1 cellular context compared by ENCODE assay signal in genomic region chr4:122826596-122827257, GRCh38.
TF ChIP-seq lines count a peak whose summit lies in the region.

FGF2 (plus strand) TSS chr4:122826831; CDS start chr4:122827175, 344 bp downstream.

TF ChIP-seq in H1, 55 proteins besides CTCF, POLR2A, EP300 and RAD21:
- TF ChIP-seq POLR2AphosphoS5 (IDR thresholded peaks at IDR 0.05; ENCODE audit: low read depth, low read length) (peak; percentile 89), TAF1 (IDR thresholded peaks at IDR 0.05; ENCODE audit: low read depth, low read length) (peak; percentile 92), POU5F1 (IDR thresholded peaks at IDR 0.05; ENCODE audit: low read depth, low read length) (no peak), TBP (IDR thresholded peaks at IDR 0.05; ENCODE audit: low read depth, low read length) (peak; percentile 92), NRF1 (IDR thresholded peaks at IDR 0.05; ENCODE audit: low read depth, low read length) (0 out of 2 replicates have a peak, but pooled peaks have one; percentile 23), RBBP5 (IDR thresholded peaks at IDR 0.05; ENCODE audit: borderline replicate concordance, low read depth, low read length) (peak; percentile 71; the same call in 1 of the 2 replicates), CREB1 (IDR thresholded peaks at IDR 0.05) (peak; percentile 70; the same call in 1 of the 2 replicates), ASH2L (IDR thresholded peaks at IDR 0.05; ENCODE audit: low read length) (peak; percentile 26), PHF8 (conservative IDR thresholded peaks at IDR 0.05; ENCODE audit: low read depth, low read length) (peak; percentile 34; the same call in 1 of the 2 replicates), SIX5 (IDR thresholded peaks at IDR 0.05; ENCODE audit: low read depth, low read length) (no peak), TCF12 (IDR thresholded peaks at IDR 0.05; ENCODE audit: low read depth, low read length) (no peak), HDAC2 (IDR thresholded peaks at IDR 0.05; ENCODE audit: borderline replicate concordance in 1 of 2, low read depth in 2 of 2, low read length in 2 of 2) (0 out of 4 replicates have a peak, but pooled peaks of 1 of the 2 experiments have one; percentile 3), TAF7 (optimal IDR thresholded peaks at IDR 0.05; ENCODE audit: borderline replicate concordance, low read depth, low read length) (peak; percentile 96)
